ENCODE assay signal across 16 cellular contexts in genomic region chr14:90804776-90805391, GRCh38.
"Had no signal": no experiment of that assay in that cellular context is flagged by ENCODE, and none has a peak within 500 bp of the region (broad histone marks: within the 10 kb centered on the region; RNA-seq: fewer than 3 reads in every experiment).

No MANE protein-coding gene starts in this region.

- H3K4me3 ChIP-seq: esophagus muscularis mucosa, lung, ovary, sigmoid colon, SJCRH30, thoracic aorta had no signal

- DNase-seq: activated CD4-positive, alpha-beta T cell treated with anti-CD3 and anti-CD28 coated beads, Interleukin-2, amount 50 U/mL, for 1 hour; activated CD8-positive, alpha-beta memory T cell treated with anti-CD3 and anti-CD28 coated beads for 24 hours; activated naive CD4-positive, alpha-beta T cell treated with Interleukin-2 at 50 U/mL for 16 hours; kidney glomerular epithelial cell; midbrain; ovary; sigmoid colon; SJCRH30; stimulated activated CD4-positive, alpha-beta T cell treated with anti-CD3 and anti-CD28 coated beads, Interleukin-1b, Interleukin-23, amount 100 ng/mL, for 48 hours; stimulated activated naive CD8-positive, alpha-beta T cell treated with anti-CD3 and anti-CD28 coated beads, Interleukin-15, amount 100 ng/mL, for 72 hours; SW 1271 had no signal

- H3K4me3 Mint-ChIP-seq: neural crest cell; stimulated activated naive CD8-positive, alpha-beta T cell treated with anti-CD3 and anti-CD28 coated beads, Interleukin-15, amount 100 ng/mL, for 72 hours; T-helper 2 cell treated with Interferon-gamma antibody and Interleukin-4, amounts not matched to agents 5 μg/mL and 100 μg/mL, for 36 hours had no signal

- H3K27ac Mint-ChIP-seq: stimulated activated naive CD8-positive, alpha-beta T cell treated with anti-CD3 and anti-CD28 coated beads, Interleukin-15, amount 100 ng/mL, for 72 hours; T-helper 2 cell treated with Interferon-gamma antibody and Interleukin-4, amounts not matched to agents 5 μg/mL and 100 μg/mL, for 36 hours had no signal

- H3K9me3 ChIP-seq: esophagus muscularis mucosa, ovary, sigmoid colon, SJCRH30, thoracic aorta had no signal

- H3K36me3 ChIP-seq: ovary, sigmoid colon, SJCRH30, thoracic aorta had no signal

- ATAC-seq: stimulated activated naive CD8-positive, alpha-beta T cell treated with anti-CD3 and anti-CD28 coated beads, Interleukin-15, amount 100 ng/mL, for 72 hours had no signal

- H3K9me3 Mint-ChIP-seq: neural crest cell; stimulated activated naive CD8-positive, alpha-beta T cell treated with anti-CD3 and anti-CD28 coated beads, Interleukin-15, amount 100 ng/mL, for 72 hours had no signal

- H3K27me3 ChIP-seq: esophagus muscularis mucosa, ovary, sigmoid colon, SJCRH30 had no signal

- H3K27me3 Mint-ChIP-seq: stimulated activated naive CD8-positive, alpha-beta T cell treated with anti-CD3 and anti-CD28 coated beads, Interleukin-15, amount 100 ng/mL, for 72 hours had no signal

- H3K27ac ChIP-seq: ovary, SJCRH30, thoracic aorta had no signal
